22 cellular contexts compared by ENCODE assay signal in the genomic region with DNA sequence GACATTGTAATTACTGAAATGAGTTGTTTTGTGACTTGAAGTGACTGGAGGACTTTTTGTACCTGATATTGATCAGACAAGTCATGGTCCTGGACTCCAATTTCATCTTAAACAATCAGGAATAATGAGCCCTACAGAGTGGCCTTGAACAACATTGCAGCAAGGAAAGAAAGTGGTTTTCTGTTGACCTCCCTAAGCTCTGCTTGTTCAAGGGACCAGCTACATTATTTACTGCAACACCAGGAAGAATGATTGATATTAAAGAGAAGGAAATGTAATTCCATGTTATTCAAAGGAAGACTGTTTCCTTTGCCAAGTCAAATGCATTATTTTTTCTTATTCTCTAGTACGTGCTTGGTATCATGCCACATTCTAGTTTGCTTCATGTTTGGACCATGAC. TPM values are rescaled to one million over a fixed set of nuclear protein-coding genes. Genes with fewer than 3 reads are reported as not detected.
DNase-seq lines count a peak whose midpoint lies in the region; ATAC-seq, FAIRE-seq and TF ChIP-seq lines count a peak whose summit lies in the region.
"Had no signal": no experiment of that assay in that cellular context is flagged by ENCODE, and none has a peak within 500 bp of the region (broad histone marks: within the 10 kb centered on the region; RNA-seq: fewer than 3 reads in every experiment).

No MANE protein-coding gene starts in this region.

- H3K36me3 ChIP-seq in left ventricle myocardium inferior (no peaks in the 10 kb centered on the region), heart left ventricle (peaks cover 0 to 3% (median 0%) of the 10 kb centered on the region in 9 donors), bronchial epithelial cell (ENCODE audit: control insufficient read depth, insufficient read depth, low read length) (no peaks in the 10 kb centered on the region), left lung (no peaks in the 10 kb centered on the region)
- H3K36me3 ChIP-seq: BE2C had no signal

- H3K27me3 Mint-ChIP-seq in nephron progenitor cell (ENCODE audit: low read depth, poor library complexity): peaks cover 3% of the 10 kb centered on the region

- WGBS in heart left ventricle, 4 donors: 49 to 55% (median 51%) methylated on average over 1 of the region's 1 CpG

- no peaks in the 10 kb centered on the region for H3K36me3 Mint-ChIP-seq in nephron progenitor cell (ENCODE audit: low read depth)
- H3K36me3 Mint-ChIP-seq: CD4-positive, alpha-beta memory T cell had no signal

- ATAC-seq in heart left ventricle (no peak), left lung (no peak), HG03045 (IDR thresholded peaks at IDR 0.05; ENCODE audit: unreplicated experiment) (no peak)

- FAIRE-seq in bronchial epithelial cell (lab: Jason Lieb, UNC): peak; percentile 62
- FAIRE-seq: A204.1 had no signal

- H3K9me3 Mint-ChIP-seq in nephron progenitor cell: peaks cover 8% of the 10 kb centered on the region
- H3K9me3 Mint-ChIP-seq: H9 had no signal

- no peak for TF ChIP-seq CTCF in left ventricle myocardium inferior (IDR thresholded peaks at IDR 0.05; ENCODE audit: borderline replicate concordance)
- TF ChIP-seq CTCF in heart left ventricle (IDR thresholded peaks at IDR 0.05): no peak
- no peak for TF ChIP-seq CTCF in bronchial epithelial cell (IDR thresholded peaks at IDR 0.05; ENCODE audit: insufficient read depth, low read length, severe bottlenecking)
- no peak for TF ChIP-seq CTCF in nephron progenitor cell (IDR thresholded peaks at IDR 0.05)
- no peak for TF ChIP-seq CTCF in left lung (IDR thresholded peaks at IDR 0.05)

- peak overlapping the region; percentile 32 for H3K27ac Mint-ChIP-seq in nephron progenitor cell
- H3K27ac Mint-ChIP-seq: CD4-positive, alpha-beta memory T cell had no signal

- H3K27ac ChIP-seq in left ventricle myocardium inferior (replicated peaks): peak overlapping the region; percentile 7
- H3K27ac ChIP-seq in heart left ventricle: no peak overlapping the region
- no peak overlapping the region for H3K27ac ChIP-seq in left lung
- H3K27ac ChIP-seq: HL-60 had no signal

- DNase-seq in left ventricle myocardium inferior: no peak
- no peak for DNase-seq in heart left ventricle
- no peak for DNase-seq in bronchial epithelial cell (ENCODE audit: low read depth)
- no peak for DNase-seq in nephron progenitor cell
- DNase-seq in NCI-H524 treated with DMSO at 0.1 percent for 48 hours (lab: John Stamatoyannopoulos, UW): no peak
- DNase-seq in left lung: no peak
- DNase-seq in activated naive CD4-positive, alpha-beta T cell treated with anti-CD3 and anti-CD28 coated beads, Interleukin-2, amount 50 U/mL, for 16 hours: no peak
- DNase-seq: BE2C; Calu3; CD4-positive, alpha-beta memory T cell; GF-D8; H9; NCI-H1092 treated with DMSO at 0.1 percent for 48 hours; NCI-H1694; NCI-H2081 treated with DMSO at 0.1 percent for 48 hours; NCI-H510A; NCI-H82; SIG-M5 had no signal

- H3K9me3 ChIP-seq in left ventricle myocardium inferior (replicated peaks) (no peaks in the 10 kb centered on the region), heart left ventricle (peaks cover 0 to 3% (median 0%) of the 10 kb centered on the region in 12 donors), left lung (no peaks in the 10 kb centered on the region)
- H3K9me3 ChIP-seq: BE2C had no signal

- intact Hi-C loops in left ventricle myocardium inferior (cut with micrococcal nuclease) (no loop called here), heart left ventricle (cut with DNase I) (no loop called here), left lung (cut with DNase I) (no loop called here)

- no peak overlapping the region for H3K4me3 Mint-ChIP-seq in nephron progenitor cell
- H3K4me3 Mint-ChIP-seq: CD4-positive, alpha-beta memory T cell; H9 had no signal

- TF ChIP-seq POLR2A in heart left ventricle (IDR thresholded peaks at IDR 0.05): no peak

- H3K4me3 ChIP-seq in left ventricle myocardium inferior (no peak overlapping the region), heart left ventricle (no peak overlapping the region), bronchial epithelial cell (ENCODE audit: low read depth, low read length) (no peak overlapping the region), left lung (no peak overlapping the region)

- no peaks in the 10 kb centered on the region for H3K27me3 ChIP-seq in left ventricle myocardium inferior (ENCODE audit: low read depth)
- H3K27me3 ChIP-seq in heart left ventricle: no peaks in the 10 kb centered on the region
- no peaks in the 10 kb centered on the region for H3K27me3 ChIP-seq in bronchial epithelial cell (ENCODE audit: control insufficient read depth, insufficient read depth, low read length)
- no peaks in the 10 kb centered on the region for H3K27me3 ChIP-seq in left lung
- H3K27me3 ChIP-seq: BE2C had no signal

- H3K4me1 Mint-ChIP-seq in nephron progenitor cell: peaks cover 18% of the 10 kb centered on the region
- H3K4me1 Mint-ChIP-seq: CD4-positive, alpha-beta memory T cell had no signal

- H3K4me1 ChIP-seq in left ventricle myocardium inferior: peaks cover 27% of the 10 kb centered on the region
- H3K4me1 ChIP-seq in heart left ventricle: peaks cover 0 to 18% (median 5%) of the 10 kb centered on the region in 12 donors
- H3K4me1 ChIP-seq in left lung: no peaks in the 10 kb centered on the region
- H3K4me1 ChIP-seq: BE2C had no signal

RNA-seq across cellular contexts. Expression of a gene that starts 22.6 kb away (rescaled TPM):
- 22.1 TPM for total RNA-seq in left ventricle myocardium inferior
- total RNA-seq in heart left ventricle: 10 to 100 TPM; 16.6 to 29.1 (median 24.8) TPM
- polyA plus RNA-seq in heart left ventricle: 10 to 100 TPM; 12.6 to 15.7 TPM
- total RNA-seq in bronchial epithelial cell: 0.53 and 0.77 TPM in 2 replicates
- 10 to 100 TPM; 16.8 to 37.4 TPM for total RNA-seq in left lung
- total RNA-seq: RPMI7951 had no signal
